Comparison of ENCODE assay signal across 10 cellular contexts in genomic region chr4:68175562-68176155, GRCh38. TPM values are rescaled to one million over a fixed set of nuclear protein-coding genes. Genes with fewer than 3 reads are reported as not detected.
DNase-seq lines count a peak whose midpoint lies in the region; ATAC-seq and TF ChIP-seq lines count a peak whose summit lies in the region.
"Had no signal": no experiment of that assay in that cellular context is flagged by ENCODE, and none has a peak within 500 bp of the region (broad histone marks: within the 10 kb centered on the region; RNA-seq: fewer than 3 reads in every experiment).

No MANE protein-coding gene starts in this region.

- ATAC-seq in SK-N-SH treated with all-trans-retinoic acid at 6 μM for 48 hours: peak; percentile 91

- H3K9me3 Mint-ChIP-seq in HFFc6: no peaks in the 10 kb centered on the region
- H3K9me3 Mint-ChIP-seq: IgD-negative memory B cell had no signal

- no peak for TF ChIP-seq POLR2A in erythroblast (IDR thresholded peaks at IDR 0.05; ENCODE audit: low read length)

- H3K4me3 Mint-ChIP-seq in HFFc6: no peak overlapping the region
- H3K4me3 Mint-ChIP-seq: IgD-negative memory B cell had no signal

- in situ Hi-C loops in ACHN (cut with HindIII; ENCODE audit: low pct_ligation_motif_present, low pct_unique_long_range_greater_than_20kb, low sequenced_read_pairs): no loop called here

- DNase-seq in ACHN (peak; percentile 54), GM04503 (ENCODE audit: low read depth) (peak; percentile 7), HFFc6 (peak; percentile 46), NCI-H1048 (lab: John Stamatoyannopoulos, UW) (peak; percentile 34), erythroblast (lab: John Stamatoyannopoulos, UW) (peak; percentile 42 to 72), non-pigmented ciliary epithelial cell (ENCODE audit: low read depth) (peak; percentile 40)
- DNase-seq in effector CD8-positive, alpha-beta T cell (lab: John Stamatoyannopoulos, UW): no peak

- peak; percentile 87 for TF ChIP-seq CTCF in HFFc6 (IDR thresholded peaks at IDR 0.05)

- H3K27me3 Mint-ChIP-seq in HFFc6 (ENCODE audit: insufficient read depth): peaks cover 5% of the 10 kb centered on the region

- H3K27ac Mint-ChIP-seq in HFFc6: no peak overlapping the region
- H3K27ac Mint-ChIP-seq: IgD-negative memory B cell had no signal

- no peaks in the 10 kb centered on the region for H3K36me3 Mint-ChIP-seq in HFFc6 (ENCODE audit: low read depth)
- H3K36me3 Mint-ChIP-seq: IgD-negative memory B cell had no signal

- H3K4me1 Mint-ChIP-seq in HFFc6 (ENCODE audit: low read depth): peaks cover 6% of the 10 kb centered on the region; the same call in 1 of the 2 replicates

TF ChIP-seq in SK-N-SH treated with all-trans-retinoic acid at 6 μM for 48 hours, 23 proteins besides CTCF, POLR2A, EP300 and RAD21:
- TF ChIP-seq ZNF70 (CRISPR knock-in tag; IDR thresholded peaks at IDR 0.05) (no peak), ISL1 (CRISPR knock-in tag; IDR thresholded peaks at IDR 0.05) (no peak), ZC3H10 (CRISPR knock-in tag; IDR thresholded peaks at IDR 0.05) (no peak), CSDC2 (CRISPR knock-in tag; IDR thresholded peaks at IDR 0.05) (no peak)
- TF ChIP-seq, protein P1, sequence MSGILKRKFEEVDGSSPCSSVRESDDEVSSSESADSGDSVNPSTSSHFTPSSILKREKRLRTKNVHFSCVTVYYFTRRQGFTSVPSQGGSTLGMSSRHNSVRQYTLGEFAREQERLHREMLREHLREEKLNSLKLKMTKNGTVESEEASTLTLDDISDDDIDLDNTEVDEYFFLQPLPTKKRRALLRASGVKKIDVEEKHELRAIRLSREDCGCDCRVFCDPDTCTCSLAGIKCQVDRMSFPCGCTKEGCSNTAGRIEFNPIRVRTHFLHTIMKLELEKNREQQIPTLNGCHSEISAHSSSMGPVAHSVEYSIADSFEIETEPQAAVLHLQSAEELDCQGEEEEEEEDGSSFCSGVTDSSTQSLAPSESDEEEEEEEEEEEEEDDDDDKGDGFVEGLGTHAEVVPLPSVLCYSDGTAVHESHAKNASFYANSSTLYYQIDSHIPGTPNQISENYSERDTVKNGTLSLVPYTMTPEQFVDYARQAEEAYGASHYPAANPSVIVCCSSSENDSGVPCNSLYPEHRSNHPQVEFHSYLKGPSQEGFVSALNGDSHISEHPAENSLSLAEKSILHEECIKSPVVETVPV (CRISPR knock-in tag; IDR thresholded peaks at IDR 0.05): no peak
TF ChIP-seq in SK-N-SH treated with all-trans-retinoic acid at 6 μM for 48 hours: peak in this region for 0.

RNA-seq across cellular contexts. Expression of gene TMPRSS11F, which starts 46.0 kb away (rescaled TPM):
- total RNA-seq in HFFc6 (2021; fragmentation: NEBNext Ultra II Directional; extraction: Animal tissue kit (Norgen Biotek cat#: 25700)): not detected
- total RNA-seq: ovary had no signal
